28 cellular contexts compared by ENCODE assay signal in the genomic region with DNA sequence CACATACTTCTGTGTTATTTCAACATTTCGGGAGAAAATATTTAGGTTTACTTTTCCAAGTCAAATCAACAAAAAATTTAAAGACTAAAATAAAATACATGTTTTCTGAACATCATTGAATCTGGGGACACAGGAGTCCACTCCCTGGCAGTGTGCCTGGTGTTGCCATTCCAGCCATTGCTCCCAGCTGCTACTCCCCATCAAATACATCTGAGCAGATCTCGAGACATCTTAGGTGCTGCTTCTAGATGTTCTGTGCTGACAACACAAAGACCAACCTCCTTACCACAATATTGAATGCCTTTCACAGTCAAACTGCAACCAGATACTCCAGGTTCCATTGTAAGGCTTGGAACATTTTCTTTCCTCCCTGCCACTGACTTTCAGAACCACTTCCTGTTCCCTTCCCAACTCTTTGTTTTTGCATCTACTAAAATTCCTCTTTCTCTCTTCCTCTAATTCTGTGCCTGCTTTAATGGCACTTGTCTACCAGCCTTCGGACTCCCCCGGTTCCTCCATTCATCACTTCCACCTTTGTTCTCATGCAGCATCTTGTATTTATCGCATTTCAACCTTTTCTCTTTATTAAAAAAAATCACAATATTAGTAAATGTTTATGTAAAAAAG.
DNase-seq lines count a peak whose midpoint lies in the region; ATAC-seq, FAIRE-seq and TF ChIP-seq lines count a peak whose summit lies in the region.
"Had no signal": no experiment of that assay in that cellular context is flagged by ENCODE, and none has a peak within 500 bp of the region (broad histone marks: within the 10 kb centered on the region; RNA-seq: fewer than 3 reads in every experiment).

No MANE protein-coding gene starts in this region.

- H3K9me1 ChIP-seq in IMR-90 (ENCODE audit: insufficient read depth, low read length) (no peaks in the 10 kb centered on the region), endothelial cell of umbilical vein (replicated peaks; ENCODE audit: control insufficient read depth, extremely low read depth, insufficient read depth, low read length) (no peaks in the 10 kb centered on the region)

- H3K79me2 ChIP-seq in endothelial cell of umbilical vein (ENCODE audit: control insufficient read depth, insufficient read depth, low read length) (no peaks in the 10 kb centered on the region), hepatocyte (no peaks in the 10 kb centered on the region)

- H3K56ac ChIP-seq in IMR-90 (ENCODE audit: extremely low read depth, insufficient read depth, low read length) = no peak overlapping the region

- H3K36me3 ChIP-seq in IMR-90 (ENCODE audit: control insufficient read depth, insufficient read depth, low read length) (no peaks in the 10 kb centered on the region), SJCRH30 (no peaks in the 10 kb centered on the region), endothelial cell of umbilical vein (ENCODE audit: control insufficient read depth in 2 of 2, extremely low read depth in 1 of 2, insufficient read depth in 2 of 2, low read length in 2 of 2) (no peaks in the 10 kb centered on the region), hepatocyte (replicated peaks; ENCODE audit: insufficient read depth, low read depth) (no peaks in the 10 kb centered on the region)
- H3K36me3 ChIP-seq: heart right ventricle, SJSA1, suprapubic skin, uterus had no signal

- no peak overlapping the region for H3K4me3 ChIP-seq in IMR-90 (ENCODE audit: insufficient read depth, low read depth, low read length)
- no peak overlapping the region for H3K4me3 ChIP-seq in SJCRH30
- no peak overlapping the region for H3K4me3 ChIP-seq in endothelial cell of umbilical vein (replicated peaks in 1 of 3; ENCODE audit: insufficient read depth in 1 of 3, low read depth in 1 of 3, low read length in 3 of 3)
- H3K4me3 ChIP-seq in hepatocyte = no peak overlapping the region
- H3K4me3 ChIP-seq: GM12878, heart right ventricle, lung, psoas muscle, SJSA1, suprapubic skin, uterus had no signal

- no peaks in the 10 kb centered on the region for H3K9me2 ChIP-seq in hepatocyte (replicated peaks; ENCODE audit: insufficient read depth)

- peak overlapping the region; percentile 39; the same call in 1 of the 2 replicates for H2BK120ac ChIP-seq in IMR-90 (ENCODE audit: low read depth, low read length)

- CTCF ChIA-PET in IMR-90 (lab: Yijun Ruan, JAX) (no interaction called here), endothelial cell of umbilical vein (lab: Charles Lee) (interaction anchor here (1.7 to 3.1 kb wide), 2 partner anchors 8 to 116 kb away, joined by 3 to 11 read pairs; no protein-coding TSS in a partner anchor)

- H3K4me1 ChIP-seq in IMR-90 (ENCODE audit: control insufficient read depth, insufficient read depth, low read length) (0 out of 2 replicates have a peak, but pooled peaks cover 2% of the 10 kb centered on the region), SJCRH30 (peaks cover 10% of the 10 kb centered on the region), endothelial cell of umbilical vein (ENCODE audit: control insufficient read depth, extremely low read depth, insufficient read depth, low read length) (peaks cover 7% of the 10 kb centered on the region), hepatocyte (ENCODE audit: insufficient read depth) (no peaks in the 10 kb centered on the region)
- H3K4me1 ChIP-seq: psoas muscle, uterus had no signal

- H4K91ac ChIP-seq in IMR-90 (ENCODE audit: insufficient read depth, low read depth, low read length) = no peak overlapping the region

- no peak for TF ChIP-seq RAD21 in IMR-90 (IDR thresholded peaks at IDR 0.05; ENCODE audit: low read length)

- TF ChIP-seq POLR2A in IMR-90 (IDR thresholded peaks at IDR 0.05; ENCODE audit: low read depth, low read length) = no peak
- no peak for TF ChIP-seq POLR2A in endothelial cell of umbilical vein (IDR thresholded peaks at IDR 0.05; ENCODE audit: low read depth, low read length)

- peak overlapping the region in 1 of 2 experiments; percentile 80; a peak in 2 of 4 replicates for H4K8ac ChIP-seq in IMR-90 (ENCODE audit: low read depth in 2 of 2, low read length in 2 of 2)

- DNase-seq in IMR-90 (no peak), SJCRH30 (peak; percentile 45 to 76), endothelial cell of umbilical vein (ENCODE audit: low read depth, low spot score) (no peak), pons (ENCODE audit: low spot score) (peak; percentile 39), omental fat pad (ENCODE audit: low spot score) (no peak), hepatocyte (ENCODE audit: low spot score) (no peak), SW 1271 (lab: John Stamatoyannopoulos, UW) (no peak)
- DNase-seq: activated CD4-positive, alpha-beta T cell treated with anti-CD3 and anti-CD28 coated beads for 4 hours; activated CD8-positive, alpha-beta memory T cell treated with anti-CD3 and anti-CD28 coated beads for 24 hours; activated effector memory CD4-positive, alpha-beta T cell treated with Interleukin-2 at 50 U/mL for 16 hours; CD4-positive, alpha-beta T cell; effector memory CD4-positive, alpha-beta T cell; EL; foreskin melanocyte; heart right ventricle; NCI-H1092; NCI-H1694 treated with DMSO at 0.1 percent for 48 hours; NCI-H2171; NCI-H524; NK-92 treated with Interleukin-12 subunit alpha and Interleukin-12 subunit beta, amount 100 ng/mL, for 24 hours; psoas muscle; stimulated activated naive CD4-positive, alpha-beta T cell; uterus had no signal

- H3K9me3 ChIP-seq in IMR-90 (ENCODE audit: control insufficient read depth, insufficient read depth, low read length) (no peaks in the 10 kb centered on the region), SJCRH30 (replicated peaks) (0 out of 2 replicates have a peak, but pooled peaks cover 2% of the 10 kb centered on the region), endothelial cell of umbilical vein (replicated peaks; ENCODE audit: control insufficient read depth, insufficient read depth, low read length) (no peaks in the 10 kb centered on the region), hepatocyte (ENCODE audit: low read depth) (no peaks in the 10 kb centered on the region)
- H3K9me3 ChIP-seq: heart right ventricle, psoas muscle, SJSA1, suprapubic skin, uterus had no signal

- no TSS peak for BruUV-seq in IMR-90 (replicated peaks; lab: Mats Ljungman, UMichigan)
- BruUV-seq in endothelial cell of umbilical vein (replicated peaks; lab: Mats Ljungman, UMichigan) = no TSS peak

- no peak overlapping the region for H3K23ac ChIP-seq in IMR-90 (ENCODE audit: low read depth, low read length)

- no peak overlapping the region for H2AK5ac ChIP-seq in IMR-90 (ENCODE audit: low read depth, low read length)

- H3K27me3 ChIP-seq in IMR-90 (ENCODE audit: control insufficient read depth, insufficient read depth, low read length) = no peaks in the 10 kb centered on the region
- H3K27me3 ChIP-seq in SJCRH30 = no peaks in the 10 kb centered on the region
- no peaks in the 10 kb centered on the region for H3K27me3 ChIP-seq in endothelial cell of umbilical vein (ENCODE audit: control insufficient read depth in 2 of 2, insufficient read depth in 2 of 2, low read length in 2 of 2)
- no peaks in the 10 kb centered on the region for H3K27me3 ChIP-seq in hepatocyte
- H3K27me3 ChIP-seq: heart right ventricle, SJSA1, suprapubic skin, uterus had no signal

- H3K14ac ChIP-seq in IMR-90 (replicated peaks; ENCODE audit: low read depth, low read length) = 0 out of 2 replicates have a peak overlapping the region, but pooled peaks have one; percentile 43

- ATAC-seq in IMR-90 (ENCODE audit: low read depth) (no peak), omental fat pad (ENCODE audit: low FRiP score) (no peak)
- ATAC-seq: esophagus mucosa, GM12878, heart right ventricle, psoas muscle had no signal

- H4K20me1 ChIP-seq in IMR-90 (ENCODE audit: insufficient read depth, low read length) (no peaks in the 10 kb centered on the region), endothelial cell of umbilical vein (replicated peaks; ENCODE audit: control insufficient read depth, extremely low read depth, insufficient read depth, low read length) (no peaks in the 10 kb centered on the region), hepatocyte (ENCODE audit: insufficient read depth, poor library complexity, severe bottlenecking) (no peaks in the 10 kb centered on the region)

- H2BK5ac ChIP-seq in IMR-90 (ENCODE audit: low read depth, low read length, poor library complexity, severe bottlenecking) = no peak overlapping the region

- intact Hi-C loops in IMR-90 (cut with micrococcal nuclease) (no loop called here), endothelial cell of umbilical vein (cut with micrococcal nuclease) (no loop called here)

- POLR2A ChIA-PET in IMR-90 (lab: Charles Lee; ENCODE audit: unreplicated experiment) (no interaction called here), endothelial cell of umbilical vein (lab: Charles Lee) (no interaction called here)

- H3K4me2 ChIP-seq in IMR-90 (ENCODE audit: low read depth, low read length) (no peak overlapping the region), endothelial cell of umbilical vein (ENCODE audit: insufficient read depth, low read length) (no peak overlapping the region), hepatocyte (no peak overlapping the region)

- no peak overlapping the region for H2AK9ac ChIP-seq in IMR-90 (replicated peaks; ENCODE audit: low read depth, low read length, poor library complexity)

- H3K27ac ChIP-seq in IMR-90 (ENCODE audit: insufficient read depth, low read length) = no peak overlapping the region
- no peak overlapping the region for H3K27ac ChIP-seq in SJCRH30
- H3K27ac ChIP-seq in endothelial cell of umbilical vein (ENCODE audit: insufficient read depth, low read depth, low read length) = no peak overlapping the region
- no peak overlapping the region for H3K27ac ChIP-seq in hepatocyte
- H3K27ac ChIP-seq: psoas muscle, SJSA1, suprapubic skin, uterus had no signal

- no peak overlapping the region; the same call in 1 of the 2 replicates for H4K5ac ChIP-seq in IMR-90 (ENCODE audit: low read depth, low read length)

- H3K9ac ChIP-seq in IMR-90 (ENCODE audit: low read depth, low read length) = no peak overlapping the region
- no peak overlapping the region for H3K9ac ChIP-seq in endothelial cell of umbilical vein (replicated peaks; ENCODE audit: extremely low read depth, insufficient read depth, low read length)

- FAIRE-seq in endothelial cell of umbilical vein (lab: Jason Lieb, UNC) = peak; percentile 73
- FAIRE-seq: GM12878 had no signal

- H3K79me1 ChIP-seq in IMR-90 (ENCODE audit: low read depth in 1 of 2, low read length in 2 of 2) = no peaks in the 10 kb centered on the region

- H2BK15ac ChIP-seq in IMR-90 (ENCODE audit: low read depth, low read length) = peak overlapping the region; percentile 20; the same call in 1 of the 3 replicates

- TF ChIP-seq CTCF in IMR-90 (conservative IDR thresholded peaks at IDR 0.05; ENCODE audit: low read depth, low read length) = no peak
- TF ChIP-seq CTCF in endothelial cell of umbilical vein (IDR thresholded peaks at IDR 0.05; ENCODE audit: extremely low read depth in 1 of 2, insufficient read depth in 1 of 2, low read depth in 1 of 2, low read length in 2 of 2) = no peak
- no peak for TF ChIP-seq CTCF in omental fat pad (IDR thresholded peaks at IDR 0.05)
- TF ChIP-seq CTCF in hepatocyte (IDR thresholded peaks at IDR 0.05; ENCODE audit: poor library complexity) = no peak

- 58 to 100% methylated on average over 1 of the region's 5 CpGs for WGBS in IMR-90 (ENCODE audit: extremely low coverage in 2 of 2, insufficient read length in 1 of 2), 2 experiments
- 91% methylated on average over 5 of the region's 5 CpGs for WGBS in hepatocyte (ENCODE audit: low lambda C conversion rate, missing lambda C conversion rate)

- H3K4ac ChIP-seq in IMR-90 (ENCODE audit: low read depth, low read length) = no peak overlapping the region

- H2AFZ ChIP-seq in IMR-90 (replicated peaks; ENCODE audit: low read length, poor library complexity) (peak overlapping the region; percentile 68), endothelial cell of umbilical vein (ENCODE audit: low read depth, low read length) (peak overlapping the region; percentile 40), hepatocyte (no peak overlapping the region)

- H3K18ac ChIP-seq in IMR-90 (ENCODE audit: low read depth, low read length) = peak overlapping the region; percentile 14; the same call in 1 of the 2 replicates

- in situ Hi-C loops in IMR-90 (cut with MboI; ENCODE audit: low sequenced_read_pairs) = no loop called here

- dilution Hi-C loops in IMR-90 (cut with HindIII; ENCODE audit: low sequenced_read_pairs, unreplicated experiment) (no loop called here), endothelial cell of umbilical vein (cut with MboI; ENCODE audit: extremely low pct_ligation_motif_present, low sequenced_read_pairs) (no loop called here)

- peak overlapping the region; percentile 57; the same call in 1 of the 2 replicates for H2BK20ac ChIP-seq in IMR-90 (ENCODE audit: low read depth, low read length)

Comparison
In these comparisons a context has a peak if more than half of its experiments do, and no peak if none do; other contexts are left out.
1. DNase-seq: peak in SJCRH30 (2 of 2) and pons (single experiment); none in IMR-90 (single experiment), endothelial cell of umbilical vein (single experiment), omental fat pad (single experiment), hepatocyte (single experiment) and SW 1271 (0 of 2).